15 cellular contexts compared by ENCODE assay signal in genomic region chr1:116400780-116401179, GRCh38.
"Had no signal": no experiment of that assay in that cellular context is flagged by ENCODE, and none has a peak within 500 bp of the region (broad histone marks: within the 10 kb centered on the region; RNA-seq: fewer than 3 reads in every experiment).

No MANE protein-coding gene starts in this region.

- H3K9ac ChIP-seq: SK-N-SH had no signal

- H3K4me1 ChIP-seq: ascending aorta had no signal

- H3K27ac Mint-ChIP-seq: activated T-helper 1 cell treated with anti-CD3 and anti-CD28 coated beads, Interleukin-12 subunit alpha, Interleukin-12 subunit beta, Interleukin-2, Interleukin-4 antibody, amounts not matched to agents 30 ng/mL and 10 ng/mL and 1 ng/mL, durations not matched to agents 14 hours and 24 hours and 36 hours had no signal

- H3K27me3 ChIP-seq: ascending aorta had no signal

- H3K4me2 ChIP-seq: SK-N-SH had no signal

- H3K27me3 Mint-ChIP-seq: activated CD4-positive, alpha-beta memory T cell treated with anti-CD3 and anti-CD28 coated beads for 36 hours; natural killer cell treated with Interleukin-12 subunit alpha and Interleukin-12 subunit beta and Interleukin-15 and Interleukin-18, amount 100 ng/mL, for 72 hours had no signal

- H3K27ac ChIP-seq: ascending aorta, VCaP had no signal

- ATAC-seq: esophagus mucosa; left colon; mucosa of descending colon; natural killer cell treated with Interleukin-12 subunit alpha and Interleukin-12 subunit beta and Interleukin-15 and Interleukin-18, amount 100 ng/mL, for 72 hours; stimulated activated naive CD8-positive, alpha-beta T cell treated with anti-CD3 and anti-CD28 coated beads, Interleukin-15, Interleukin-2, amounts not matched to agents 100 U/mL and 50 U/mL, for 24 hours had no signal

- H3K9me3 Mint-ChIP-seq: activated CD4-positive, alpha-beta memory T cell treated with anti-CD3 and anti-CD28 coated beads for 36 hours; activated T-helper 1 cell treated with anti-CD3 and anti-CD28 coated beads, Interleukin-12 subunit alpha, Interleukin-12 subunit beta, Interleukin-2, Interleukin-4 antibody, amounts not matched to agents 30 ng/mL and 10 ng/mL and 1 ng/mL, durations not matched to agents 14 hours and 24 hours and 36 hours; natural killer cell treated with Interleukin-12 subunit alpha and Interleukin-12 subunit beta and Interleukin-15 and Interleukin-18, amount 100 ng/mL, for 72 hours had no signal

- DNase-seq: activated CD4-positive, alpha-beta memory T cell treated with anti-CD3 and anti-CD28 coated beads for 36 hours; activated CD4-positive, alpha-beta T cell treated with anti-CD3 and anti-CD28 coated beads for 1 hour; left colon; mucosa of descending colon; occipital lobe; SK-N-SH; stimulated activated CD4-positive, alpha-beta T cell treated with anti-CD3 and anti-CD28 coated beads, Interleukin-2, amount 100 ng/mL, for 48 hours; stimulated activated naive CD8-positive, alpha-beta T cell treated with anti-CD3 and anti-CD28 coated beads, Interleukin-15, Interleukin-2, amounts not matched to agents 100 U/mL and 50 U/mL, for 24 hours; T-helper 1 cell; trophoblast cell had no signal

- H3K4me3 ChIP-seq: ascending aorta, mucosa of descending colon had no signal

- H3K9me3 ChIP-seq: ascending aorta, mucosa of descending colon, SK-N-SH had no signal

- H3K4me3 Mint-ChIP-seq: activated CD4-positive, alpha-beta memory T cell treated with anti-CD3 and anti-CD28 coated beads for 36 hours; activated T-helper 1 cell treated with anti-CD3 and anti-CD28 coated beads, Interleukin-12 subunit alpha, Interleukin-12 subunit beta, Interleukin-2, Interleukin-4 antibody, amounts not matched to agents 30 ng/mL and 10 ng/mL and 1 ng/mL, durations not matched to agents 14 hours and 24 hours and 36 hours; natural killer cell treated with Interleukin-12 subunit alpha and Interleukin-12 subunit beta and Interleukin-15 and Interleukin-18, amount 100 ng/mL, for 72 hours had no signal
